ENCODE assay signal across 17 cellular contexts in the genomic region with DNA sequence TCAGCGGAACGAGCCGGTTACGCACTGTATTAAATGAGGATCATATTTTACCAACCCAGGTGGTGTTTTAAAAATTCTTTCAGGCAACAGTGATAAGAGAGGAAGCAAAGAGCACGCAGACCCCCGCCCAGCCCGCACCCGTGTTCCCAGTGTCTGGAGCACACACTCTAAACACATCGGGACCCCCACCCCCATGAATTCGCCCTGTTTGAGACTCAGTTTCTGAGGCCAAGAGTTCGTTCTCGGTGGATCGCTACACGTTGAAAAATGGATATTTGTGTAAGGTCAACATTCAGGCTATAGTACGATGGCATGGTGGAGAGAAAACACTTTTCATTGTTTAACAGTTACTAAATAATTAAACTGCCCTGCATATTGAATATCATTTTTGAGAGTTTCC.
"Had no signal": no experiment of that assay in that cellular context is flagged by ENCODE, and none has a peak within 500 bp of the region (broad histone marks: within the 10 kb centered on the region; RNA-seq: fewer than 3 reads in every experiment).

No MANE protein-coding gene starts in this region.

- H3K27ac ChIP-seq: foreskin keratinocyte, prostate gland, skin epidermis, WERI-Rb-1 had no signal

- H3K4me1 ChIP-seq: foreskin keratinocyte, prostate gland had no signal

- H3K27ac Mint-ChIP-seq: activated naive CD8-positive, alpha-beta T cell treated with anti-CD3 and anti-CD28 coated beads, Interleukin-2, amount 50 U/mL, for 24 hours; activated T-helper 2 cell treated with anti-CD3 and anti-CD28 coated beads, Interferon-gamma antibody, Interleukin-2, Interleukin-4, amounts not matched to agents 10 μg/mL and 5 μg/mL and 100 μg/mL, durations not matched to agents 14 hours and 24 hours and 36 hours; mesothelial cell of epicardium; nephron progenitor cell had no signal

- DNase-seq: activated CD4-positive, alpha-beta T cell treated with anti-CD3 and anti-CD28 coated beads for 1 hour; activated CD4-positive, alpha-beta T cell treated with anti-CD3 and anti-CD28 coated beads, Interleukin-2, amount 50 U/mL, for 48 hours; activated CD8-positive, alpha-beta memory T cell treated with anti-CD3 and anti-CD28 coated beads, Interleukin-2, amount 10 ng/mL, durations not matched to agents 7 days and 5 days; activated naive CD4-positive, alpha-beta T cell treated with Interleukin-2 at 50 U/mL for 16 hours; activated naive CD8-positive, alpha-beta T cell treated with anti-CD3 and anti-CD28 coated beads, Interleukin-2, amount 50 U/mL, for 24 hours; aorta; foreskin keratinocyte; islet precursor cell; nephron progenitor cell; right cardiac atrium; T-helper 2 cell; WERI-Rb-1 had no signal

- H3K36me3 Mint-ChIP-seq: mesothelial cell of epicardium had no signal

- H3K9me3 ChIP-seq: prostate gland had no signal

- H3K9me3 Mint-ChIP-seq: activated naive CD8-positive, alpha-beta T cell treated with anti-CD3 and anti-CD28 coated beads, Interleukin-2, amount 50 U/mL, for 24 hours; activated T-helper 2 cell treated with anti-CD3 and anti-CD28 coated beads, Interferon-gamma antibody, Interleukin-2, Interleukin-4, amounts not matched to agents 10 μg/mL and 5 μg/mL and 100 μg/mL, durations not matched to agents 14 hours and 24 hours and 36 hours; mesothelial cell of epicardium; nephron progenitor cell had no signal

- H3K4me3 ChIP-seq: lung, prostate gland, skin epidermis had no signal

- H3K36me3 ChIP-seq: prostate gland, WERI-Rb-1 had no signal

- H3K4me3 Mint-ChIP-seq: activated CD8-positive, alpha-beta memory T cell treated with anti-CD3 and anti-CD28 coated beads, Interleukin-2, amount 10 ng/mL, durations not matched to agents 7 days and 5 days; activated naive CD8-positive, alpha-beta T cell treated with anti-CD3 and anti-CD28 coated beads, Interleukin-2, amount 50 U/mL, for 24 hours; mesothelial cell of epicardium; nephron progenitor cell had no signal
